In the genomic region with DNA sequence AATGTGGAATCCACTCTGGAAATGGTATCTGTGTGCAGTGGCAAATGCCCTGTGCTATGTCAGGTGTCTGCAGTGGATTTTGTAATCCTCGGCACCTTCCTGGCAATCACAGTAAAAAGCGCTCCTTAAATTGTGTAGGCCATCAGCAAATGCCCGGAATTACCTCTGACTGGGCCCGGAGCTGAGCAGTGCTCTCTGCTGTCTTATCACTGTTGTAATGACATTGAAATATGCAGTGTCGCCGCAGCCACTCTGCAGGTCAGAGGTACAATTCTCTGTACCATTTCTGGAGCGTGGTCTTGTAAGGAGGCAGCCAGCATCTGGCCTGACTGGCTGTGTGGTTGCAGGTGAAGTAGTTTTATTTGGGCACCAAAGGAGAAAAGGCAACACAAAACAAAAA, we compare ENCODE assay signal across 12 cellular contexts.
A peak's percentile ranks its signal among the peaks of the same experiment; 100 is the strongest.
DNase-seq lines count a peak whose midpoint lies in the region; ATAC-seq and TF ChIP-seq lines count a peak whose summit lies in the region.
"Had no signal": no experiment of that assay in that cellular context is flagged by ENCODE, and none has a peak within 500 bp of the region (broad histone marks: within the 10 kb centered on the region; RNA-seq: fewer than 3 reads in every experiment).

No MANE protein-coding gene starts in this region.

- no peak overlapping the region for H3K18ac ChIP-seq in trophoblast cell (ENCODE audit: low read length)

- H2BK12ac ChIP-seq in trophoblast cell (ENCODE audit: low read length), result peak overlapping the region; percentile 7

- H3K4me1 ChIP-seq in cardiac muscle cell (ENCODE audit: low read depth) (peaks cover 37% of the 10 kb centered on the region), trophoblast cell (ENCODE audit: control insufficient read depth in 1 of 2, insufficient read depth in 2 of 2, low read length in 2 of 2) (peaks cover 21 to 40% of the 10 kb centered on the region in 2 experiments)

- ATAC-seq in Right ventricle myocardium superior (ENCODE audit: poor library complexity), result no peak
- no peak for ATAC-seq in stimulated activated effector memory CD8-positive, alpha-beta T cell treated with anti-CD3 and anti-CD28 coated beads, Interleukin-12 subunit alpha, Interleukin-12 subunit beta, amount 100 ng/mL, for 72 hours

- H3K79me1 ChIP-seq in trophoblast cell (ENCODE audit: low read length), result peaks cover 53% of the 10 kb centered on the region

- H2BK5ac ChIP-seq in trophoblast cell (ENCODE audit: low read depth, low read length, poor library complexity), result peak overlapping the region; percentile 24

- peaks cover 3% of the 10 kb centered on the region for H3K79me2 ChIP-seq in trophoblast cell (ENCODE audit: control insufficient read depth, insufficient read depth, low read length, poor library complexity)

- no peak for TF ChIP-seq CTCF in cardiac muscle cell (IDR thresholded peaks at IDR 0.05; ENCODE audit: low read depth, low read length)

- H2BK120ac ChIP-seq in trophoblast cell (ENCODE audit: insufficient read depth, low read length, poor library complexity), result peak overlapping the region; percentile 5

- no CpG with 5 or more reads among the region's 7 CpGs for WGBS in trophoblast cell (ENCODE audit: extremely low coverage, insufficient coverage, insufficient read length)

- no peak overlapping the region for H4K12ac ChIP-seq in trophoblast cell (ENCODE audit: low read depth, low read length)

- H3K36me3 Mint-ChIP-seq in stimulated activated effector memory CD8-positive, alpha-beta T cell treated with anti-CD3 and anti-CD28 coated beads, Interleukin-12 subunit alpha, Interleukin-12 subunit beta, amount 100 ng/mL, for 72 hours, result no peaks in the 10 kb centered on the region
- H3K36me3 Mint-ChIP-seq: CD4-positive, CD25-positive, alpha-beta regulatory T cell had no signal

- H4K91ac ChIP-seq in trophoblast cell (ENCODE audit: low read depth, low read length), result peak overlapping the region; percentile 78

- H3K9ac ChIP-seq in trophoblast cell (ENCODE audit: low read length), result no peak overlapping the region
- H3K9ac ChIP-seq: BLaER1 treated with 17β-estradiol and CSF1 and Interleukin-3, amounts not matched to agents 10 nM and 100 nM had no signal

- H3K4ac ChIP-seq in trophoblast cell (ENCODE audit: low read depth, low read length), result no peak overlapping the region

- no peak overlapping the region for H3K4me3 Mint-ChIP-seq in stimulated activated effector memory CD8-positive, alpha-beta T cell treated with anti-CD3 and anti-CD28 coated beads, Interleukin-12 subunit alpha, Interleukin-12 subunit beta, amount 100 ng/mL, for 72 hours
- H3K4me3 Mint-ChIP-seq: CD4-positive, CD25-positive, alpha-beta regulatory T cell had no signal

- H3K9me3 Mint-ChIP-seq in stimulated activated effector memory CD8-positive, alpha-beta T cell treated with anti-CD3 and anti-CD28 coated beads, Interleukin-12 subunit alpha, Interleukin-12 subunit beta, amount 100 ng/mL, for 72 hours, result no peaks in the 10 kb centered on the region
- H3K9me3 Mint-ChIP-seq: CD4-positive, CD25-positive, alpha-beta regulatory T cell had no signal

- no peaks in the 10 kb centered on the region for H3K36me3 ChIP-seq in cardiac muscle cell
- no peaks in the 10 kb centered on the region for H3K36me3 ChIP-seq in trophoblast cell (ENCODE audit: control insufficient read depth in 1 of 2, insufficient read depth in 2 of 2, low read length in 2 of 2)
- H3K36me3 ChIP-seq: BLaER1 treated with 17β-estradiol and CSF1 and Interleukin-3, amounts not matched to agents 10 nM and 100 nM had no signal

- H3K4me2 ChIP-seq in trophoblast cell (ENCODE audit: low read length), result peak overlapping the region; percentile 3
- H3K4me2 ChIP-seq: BLaER1 treated with 17β-estradiol and CSF1 and Interleukin-3, amounts not matched to agents 10 nM and 100 nM had no signal

- no peak overlapping the region for H3K27ac Mint-ChIP-seq in stimulated activated effector memory CD8-positive, alpha-beta T cell treated with anti-CD3 and anti-CD28 coated beads, Interleukin-12 subunit alpha, Interleukin-12 subunit beta, amount 100 ng/mL, for 72 hours
- H3K27ac Mint-ChIP-seq: CD4-positive, CD25-positive, alpha-beta regulatory T cell had no signal

- no peak overlapping the region for H2AFZ ChIP-seq in trophoblast cell (ENCODE audit: insufficient read depth, low read length, poor library complexity)

- H4K8ac ChIP-seq in trophoblast cell (ENCODE audit: low read depth, low read length), result no peak overlapping the region

- DNase-seq in cardiac muscle cell (ENCODE audit: low read depth in 1 of 2, low spot score in 1 of 2), result peak in 1 of 2 donors; percentile 73
- no peak for DNase-seq in Right ventricle myocardium superior
- DNase-seq in islet precursor cell, result peak; percentile 76
- DNase-seq in trophoblast cell, result peak; percentile 76 to 81
- DNase-seq in stimulated activated effector memory CD8-positive, alpha-beta T cell treated with anti-CD3 and anti-CD28 coated beads, Interleukin-12 subunit alpha, Interleukin-12 subunit beta, amount 100 ng/mL, for 72 hours (ENCODE audit: low spot score in 2 of 2), result no peak
- DNase-seq in activated T-cell treated with anti-CD3 and anti-CD28 coated beads, Interleukin-2, amount 50 U/mL, for 1 hour, result no peak
- no peak for DNase-seq in RPMI8226
- DNase-seq: ACHN; CD4-positive, CD25-positive, alpha-beta regulatory T cell; DMS53; GF-D8 had no signal

- H3K4me3 ChIP-seq in cardiac muscle cell (no peak overlapping the region), trophoblast cell (ENCODE audit: low read depth, low read length) (no peak overlapping the region)
- H3K4me3 ChIP-seq: BLaER1 treated with 17β-estradiol and CSF1 and Interleukin-3, amounts not matched to agents 10 nM and 100 nM had no signal

- H3K14ac ChIP-seq in trophoblast cell (ENCODE audit: low read length), result no peak overlapping the region

- H3K27ac ChIP-seq in cardiac muscle cell, result peak overlapping the region; percentile 70
- H3K27ac ChIP-seq in trophoblast cell (ENCODE audit: low read depth, low read length), result peak overlapping the region; percentile 99
- H3K27ac ChIP-seq: BLaER1 treated with 17β-estradiol and CSF1 and Interleukin-3, amounts not matched to agents 10 nM and 100 nM had no signal

- no peaks in the 10 kb centered on the region for H3K27me3 ChIP-seq in cardiac muscle cell
- no peaks in the 10 kb centered on the region for H3K27me3 ChIP-seq in trophoblast cell (ENCODE audit: insufficient read depth, low read length)

- no peak overlapping the region for H3K23ac ChIP-seq in trophoblast cell (ENCODE audit: low read length)

- no peaks in the 10 kb centered on the region for H3K4me1 Mint-ChIP-seq in stimulated activated effector memory CD8-positive, alpha-beta T cell treated with anti-CD3 and anti-CD28 coated beads, Interleukin-12 subunit alpha, Interleukin-12 subunit beta, amount 100 ng/mL, for 72 hours
- H3K4me1 Mint-ChIP-seq: CD4-positive, CD25-positive, alpha-beta regulatory T cell had no signal

- no peak overlapping the region for H2AK5ac ChIP-seq in trophoblast cell (ENCODE audit: low read length)

- H3K9me3 ChIP-seq in cardiac muscle cell (ENCODE audit: low read depth), result no peaks in the 10 kb centered on the region
- H3K9me3 ChIP-seq in trophoblast cell (ENCODE audit: insufficient read depth, low read depth, low read length), result no peaks in the 10 kb centered on the region
- H3K9me3 ChIP-seq: BLaER1 treated with 17β-estradiol and CSF1 and Interleukin-3, amounts not matched to agents 10 nM and 100 nM had no signal

- intact Hi-C loops in Right ventricle myocardium superior (cut with DNase I), result no loop called here

Comparison
In these comparisons a context has a peak if more than half of its experiments do, and no peak if none do; other contexts are left out.
1. DNase-seq: peak in islet precursor cell (single experiment) and trophoblast cell (2 of 2); none in Right ventricle myocardium superior (single experiment), stimulated activated effector memory CD8-positive, alpha-beta T cell treated with anti-CD3 and anti-CD28 coated beads, Interleukin-12 subunit alpha, Interleukin-12 subunit beta, amount 100 ng/mL, for 72 hours (0 of 2), activated T-cell treated with anti-CD3 and anti-CD28 coated beads, Interleukin-2, amount 50 U/mL, for 1 hour (single experiment) and RPMI8226 (single experiment).